In the genomic region with DNA sequence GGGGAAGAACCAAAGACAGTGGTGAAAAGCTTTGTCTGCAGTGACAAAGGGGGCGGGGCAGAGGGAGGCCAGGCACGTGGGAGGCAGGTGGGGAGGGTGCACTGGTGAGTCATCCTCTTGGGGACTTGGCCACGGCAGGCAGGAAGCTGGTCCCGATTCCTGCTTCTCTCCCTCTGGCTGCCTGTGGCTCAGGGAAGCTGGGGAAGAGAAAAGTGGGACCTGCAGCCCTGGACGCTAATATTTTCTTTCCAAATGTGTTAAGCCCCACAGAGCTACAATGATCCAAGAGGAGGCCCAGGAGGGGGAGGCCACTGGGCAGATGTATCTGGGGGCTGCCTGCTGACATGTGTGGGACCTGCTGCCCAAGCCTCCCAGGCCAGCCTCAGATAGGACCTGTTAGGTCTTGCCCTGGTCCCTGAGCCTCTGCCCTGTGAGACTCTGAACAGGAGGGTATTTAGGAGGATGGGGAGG, we compare ENCODE assay signal across 8 cellular contexts.
DNase-seq lines count a peak whose midpoint lies in the region; ATAC-seq and TF ChIP-seq lines count a peak whose summit lies in the region.

No MANE protein-coding gene starts in this region.

- no peaks in the 10 kb centered on the region for H4K20me1 ChIP-seq in BLaER1

- H3K9me3 ChIP-seq in BLaER1 (no peaks in the 10 kb centered on the region), body of pancreas (no peaks in the 10 kb centered on the region), left lung (no peaks in the 10 kb centered on the region)

- no peak overlapping the region for H3K27ac ChIP-seq in BLaER1
- peak overlapping the region; percentile 67 to 80 (median 74) for H3K27ac ChIP-seq in body of pancreas
- peak overlapping the region in 1 of 2 donors; percentile 30 for H3K27ac ChIP-seq in left lung

- peak; percentile 50 for ATAC-seq in GM21825 (IDR thresholded peaks at IDR 0.05; ENCODE audit: unreplicated experiment)
- ATAC-seq in body of pancreas: peak; percentile 73
- ATAC-seq in left lung: peak; percentile 80
- ATAC-seq in GM18870 (IDR thresholded peaks at IDR 0.05; ENCODE audit: unreplicated experiment): no peak
- no peak for ATAC-seq in HG02938 (IDR thresholded peaks at IDR 0.05; ENCODE audit: unreplicated experiment)

- H3K4me3 ChIP-seq in BLaER1 (no peak overlapping the region), body of pancreas (no peak overlapping the region), left lung (no peak overlapping the region)

- intact Hi-C loops in body of pancreas (cut with DNase I): no loop called here
- intact Hi-C loops in left lung (cut with DNase I): no loop called here

- peak in 1 of 7 experiments; percentile 17 for TF ChIP-seq CTCF in body of pancreas (IDR thresholded peaks at IDR 0.05)
- TF ChIP-seq CTCF in left lung (IDR thresholded peaks at IDR 0.05): no peak

- DNase-seq in NCI-H2171 treated with DMSO at 0.1 percent for 48 hours (lab: John Stamatoyannopoulos, UW) (peak; percentile 52), body of pancreas (peak; percentile 89 to 95 (median 92)), left lung (peak; percentile 85 to 90), T-helper 1 cell (no peak)

- WGBS in body of pancreas, 2 donors: 11 to 21% methylated on average over 5 of the region's 5 CpGs

- H3K36me3 ChIP-seq in BLaER1 (no peaks in the 10 kb centered on the region), body of pancreas (replicated peaks in 1 of 2; ENCODE audit: insufficient read depth in 1 of 2, low read depth in 2 of 2) (no peaks in the 10 kb centered on the region), left lung (no peaks in the 10 kb centered on the region)

- H3K4me2 ChIP-seq in BLaER1: peak overlapping the region; percentile 28; the same call in 1 of the 2 replicates

- H3K4me1 ChIP-seq in BLaER1: peaks cover 14% of the 10 kb centered on the region
- peaks cover 56% of the 10 kb centered on the region for H3K4me1 ChIP-seq in body of pancreas
- peaks cover 3 to 8% of the 10 kb centered on the region in 2 donors for H3K4me1 ChIP-seq in left lung

- peak in 2 of 3 donors; percentile 38 to 48 for TF ChIP-seq POLR2A in body of pancreas (IDR thresholded peaks at IDR 0.05)

- H3K27me3 ChIP-seq in BLaER1 (no peaks in the 10 kb centered on the region), body of pancreas (no peaks in the 10 kb centered on the region), left lung (peaks cover 0 to 14% of the 10 kb centered on the region in 2 donors)

- H3K9ac ChIP-seq in BLaER1: no peak overlapping the region

Comparison
In these comparisons a context has a peak if more than half of its experiments do, and no peak if none do; other contexts are left out.
1. ATAC-seq: peak in GM21825 (single experiment), body of pancreas (single experiment) and left lung (single experiment); none in GM18870 (single experiment) and HG02938 (single experiment).
2. DNase-seq: peak in NCI-H2171 treated with DMSO at 0.1 percent for 48 hours (single experiment), body of pancreas (4 of 4) and left lung (2 of 2); none in T-helper 1 cell (0 of 5).